9 cellular contexts compared by ENCODE assay signal in the genomic region with DNA sequence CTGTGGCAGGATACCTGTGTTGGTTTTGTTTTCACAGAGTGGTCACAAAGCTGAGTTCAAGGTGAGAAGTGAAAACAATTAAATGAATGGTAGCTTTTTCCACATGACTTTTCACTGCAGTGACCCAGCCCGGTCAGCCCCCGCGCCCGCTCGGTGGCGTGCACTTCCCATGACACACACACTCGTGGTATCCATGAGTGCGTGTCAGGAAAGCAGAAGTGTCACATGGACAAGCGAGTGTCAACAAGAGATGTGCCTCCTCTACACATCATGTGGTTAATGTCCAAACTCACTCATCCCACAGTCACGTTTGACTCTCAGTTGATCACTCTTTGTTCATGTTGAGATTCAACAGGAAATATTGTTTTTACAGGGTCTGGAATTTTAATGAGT.
A peak's percentile ranks its signal among the peaks of the same experiment; 100 is the strongest.
DNase-seq lines count a peak whose midpoint lies in the region; ATAC-seq and TF ChIP-seq lines count a peak whose summit lies in the region.
"Had no signal": no experiment of that assay in that cellular context is flagged by ENCODE, and none has a peak within 500 bp of the region (broad histone marks: within the 10 kb centered on the region; RNA-seq: fewer than 3 reads in every experiment).

No MANE protein-coding gene starts in this region.

- no peak overlapping the region for H3K27ac Mint-ChIP-seq in T-helper 2 cell treated with Interferon-gamma antibody and Interleukin-4, amounts not matched to agents 5 μg/mL and 100 μg/mL, for 36 hours
- peak overlapping the region; percentile 82 for H3K27ac Mint-ChIP-seq in activated naive CD8-positive, alpha-beta T cell treated with anti-CD3 and anti-CD28 coated beads for 36 hours

- H3K27me3 Mint-ChIP-seq in T-helper 2 cell treated with Interferon-gamma antibody and Interleukin-4, amounts not matched to agents 5 μg/mL and 100 μg/mL, for 36 hours (ENCODE audit: low read depth), result no peaks in the 10 kb centered on the region
- peaks cover 4% of the 10 kb centered on the region for H3K27me3 Mint-ChIP-seq in activated naive CD8-positive, alpha-beta T cell treated with anti-CD3 and anti-CD28 coated beads for 36 hours

- no peak overlapping the region for H3K9ac ChIP-seq in parathyroid adenoma

- peaks cover 9% of the 10 kb centered on the region for H3K4me1 ChIP-seq in parathyroid adenoma
- H3K4me1 ChIP-seq in HAP-1, result no peaks in the 10 kb centered on the region

- H3K36me3 Mint-ChIP-seq in T-helper 2 cell treated with Interferon-gamma antibody and Interleukin-4, amounts not matched to agents 5 μg/mL and 100 μg/mL, for 36 hours (ENCODE audit: low read depth), result no peaks in the 10 kb centered on the region
- H3K36me3 Mint-ChIP-seq in activated naive CD8-positive, alpha-beta T cell treated with anti-CD3 and anti-CD28 coated beads for 36 hours, result peaks cover 9% of the 10 kb centered on the region

- TF ChIP-seq CTCF in parathyroid adenoma (IDR thresholded peaks at IDR 0.05), result no peak

- H3K27ac ChIP-seq in parathyroid adenoma, result peak overlapping the region; percentile 7

- H3K4me3 Mint-ChIP-seq in T-helper 2 cell treated with Interferon-gamma antibody and Interleukin-4, amounts not matched to agents 5 μg/mL and 100 μg/mL, for 36 hours, result no peak overlapping the region
- no peak overlapping the region for H3K4me3 Mint-ChIP-seq in activated naive CD8-positive, alpha-beta T cell treated with anti-CD3 and anti-CD28 coated beads for 36 hours

- in situ Hi-C loops in HAP-1 (cut with MboI; ENCODE audit: low sequenced_read_pairs), result no loop called here

- H3K79me2 ChIP-seq in parathyroid adenoma, result no peaks in the 10 kb centered on the region

- peaks cover 18% of the 10 kb centered on the region for H3K4me1 Mint-ChIP-seq in T-helper 2 cell treated with Interferon-gamma antibody and Interleukin-4, amounts not matched to agents 5 μg/mL and 100 μg/mL, for 36 hours (ENCODE audit: low read depth)
- H3K4me1 Mint-ChIP-seq in activated naive CD8-positive, alpha-beta T cell treated with anti-CD3 and anti-CD28 coated beads for 36 hours, result peaks cover 43% of the 10 kb centered on the region

- H3K4me2 ChIP-seq in parathyroid adenoma (ENCODE audit: low read length), result no peak overlapping the region

- H2AFZ ChIP-seq in parathyroid adenoma, result peak overlapping the region; percentile 31

- H3K4me3 ChIP-seq in parathyroid adenoma (ENCODE audit: low read depth, low read length) (no peak overlapping the region), HAP-1 (no peak overlapping the region)

- H3K27me3 ChIP-seq in parathyroid adenoma (ENCODE audit: control insufficient read depth, insufficient read depth, low read length) (no peaks in the 10 kb centered on the region), HAP-1 (ENCODE audit: low read depth) (no peaks in the 10 kb centered on the region)

- no peaks in the 10 kb centered on the region for H3K36me3 ChIP-seq in parathyroid adenoma (ENCODE audit: control insufficient read depth, insufficient read depth, low read length)
- no peaks in the 10 kb centered on the region for H3K36me3 ChIP-seq in HAP-1 (replicated peaks)

- H3K9me3 ChIP-seq in parathyroid adenoma (ENCODE audit: control insufficient read depth, low read length) (no peaks in the 10 kb centered on the region), HAP-1 (no peaks in the 10 kb centered on the region)

- H3K9me3 Mint-ChIP-seq in T-helper 2 cell treated with Interferon-gamma antibody and Interleukin-4, amounts not matched to agents 5 μg/mL and 100 μg/mL, for 36 hours, result peaks cover 4% of the 10 kb centered on the region
- H3K9me3 Mint-ChIP-seq in activated naive CD8-positive, alpha-beta T cell treated with anti-CD3 and anti-CD28 coated beads for 36 hours, result peaks cover 4% of the 10 kb centered on the region

- peak; percentile 56 for ATAC-seq in HG02943 (IDR thresholded peaks at IDR 0.05; ENCODE audit: low read depth, unreplicated experiment)
- ATAC-seq: Panc1 had no signal

- DNase-seq in T-helper 2 cell treated with Interferon-gamma antibody and Interleukin-4, amounts not matched to agents 5 μg/mL and 100 μg/mL, for 36 hours (ENCODE audit: low spot score), result peak; percentile 32
- no peak for DNase-seq in T-helper 2 cell
- peak; percentile 65 for DNase-seq in activated naive CD8-positive, alpha-beta T cell treated with anti-CD3 and anti-CD28 coated beads for 36 hours
- no peak for DNase-seq in HAP-1 (ENCODE audit: low spot score in 2 of 2)
- no peak for DNase-seq in mesenteric fat pad (ENCODE audit: low spot score)
- DNase-seq in D341Med (ENCODE audit: low spot score), result no peak

Comparison
In these comparisons a context has a peak if more than half of its experiments do, and no peak if none do; other contexts are left out.
1. DNase-seq: peak in T-helper 2 cell treated with Interferon-gamma antibody and Interleukin-4, amounts not matched to agents 5 μg/mL and 100 μg/mL, for 36 hours (single experiment) and activated naive CD8-positive, alpha-beta T cell treated with anti-CD3 and anti-CD28 coated beads for 36 hours (single experiment); none in T-helper 2 cell (0 of 5), HAP-1 (0 of 2), mesenteric fat pad (single experiment) and D341Med (single experiment).